1 cellular context compared by ENCODE assay signal in genomic region chr1:26838474-26839338, GRCh38.
A peak's percentile ranks its signal among the peaks of the same experiment; 100 is the strongest.
TF ChIP-seq lines count a peak whose summit lies in the region.

No MANE protein-coding gene starts in this region.

TF ChIP-seq in HepG2, 621 proteins besides CTCF, POLR2A, EP300 and RAD21 (continued from another document and continues in another):
- TF ChIP-seq, protein P1, sequence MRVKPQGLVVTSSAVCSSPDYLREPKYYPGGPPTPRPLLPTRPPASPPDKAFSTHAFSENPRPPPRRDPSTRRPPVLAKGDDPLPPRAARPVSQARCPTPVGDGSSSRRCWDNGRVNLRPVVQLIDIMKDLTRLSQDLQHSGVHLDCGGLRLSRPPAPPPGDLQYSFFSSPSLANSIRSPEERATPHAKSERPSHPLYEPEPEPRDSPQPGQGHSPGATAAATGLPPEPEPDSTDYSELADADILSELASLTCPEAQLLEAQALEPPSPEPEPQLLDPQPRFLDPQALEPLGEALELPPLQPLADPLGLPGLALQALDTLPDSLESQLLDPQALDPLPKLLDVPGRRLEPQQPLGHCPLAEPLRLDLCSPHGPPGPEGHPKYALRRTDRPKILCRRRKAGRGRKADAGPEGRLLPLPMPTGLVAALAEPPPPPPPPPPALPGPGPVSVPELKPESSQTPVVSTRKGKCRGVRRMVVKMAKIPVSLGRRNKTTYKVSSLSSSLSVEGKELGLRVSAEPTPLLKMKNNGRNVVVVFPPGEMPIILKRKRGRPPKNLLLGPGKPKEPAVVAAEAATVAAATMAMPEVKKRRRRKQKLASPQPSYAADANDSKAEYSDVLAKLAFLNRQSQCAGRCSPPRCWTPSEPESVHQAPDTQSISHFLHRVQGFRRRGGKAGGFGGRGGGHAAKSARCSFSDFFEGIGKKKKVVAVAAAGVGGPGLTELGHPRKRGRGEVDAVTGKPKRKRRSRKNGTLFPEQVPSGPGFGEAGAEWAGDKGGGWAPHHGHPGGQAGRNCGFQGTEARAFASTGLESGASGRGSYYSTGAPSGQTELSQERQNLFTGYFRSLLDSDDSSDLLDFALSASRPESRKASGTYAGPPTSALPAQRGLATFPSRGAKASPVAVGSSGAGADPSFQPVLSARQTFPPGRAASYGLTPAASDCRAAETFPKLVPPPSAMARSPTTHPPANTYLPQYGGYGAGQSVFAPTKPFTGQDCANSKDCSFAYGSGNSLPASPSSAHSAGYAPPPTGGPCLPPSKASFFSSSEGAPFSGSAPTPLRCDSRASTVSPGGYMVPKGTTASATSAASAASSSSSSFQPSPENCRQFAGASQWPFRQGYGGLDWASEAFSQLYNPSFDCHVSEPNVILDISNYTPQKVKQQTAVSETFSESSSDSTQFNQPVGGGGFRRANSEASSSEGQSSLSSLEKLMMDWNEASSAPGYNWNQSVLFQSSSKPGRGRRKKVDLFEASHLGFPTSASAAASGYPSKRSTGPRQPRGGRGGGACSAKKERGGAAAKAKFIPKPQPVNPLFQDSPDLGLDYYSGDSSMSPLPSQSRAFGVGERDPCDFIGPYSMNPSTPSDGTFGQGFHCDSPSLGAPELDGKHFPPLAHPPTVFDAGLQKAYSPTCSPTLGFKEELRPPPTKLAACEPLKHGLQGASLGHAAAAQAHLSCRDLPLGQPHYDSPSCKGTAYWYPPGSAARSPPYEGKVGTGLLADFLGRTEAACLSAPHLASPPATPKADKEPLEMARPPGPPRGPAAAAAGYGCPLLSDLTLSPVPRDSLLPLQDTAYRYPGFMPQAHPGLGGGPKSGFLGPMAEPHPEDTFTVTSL (CRISPR knock-in tag; IDR thresholded peaks at IDR 0.05; ENCODE audit: borderline replicate concordance), result no peak
- TF ChIP-seq DZIP1 (CRISPR knock-in tag; IDR thresholded peaks at IDR 0.05), result no peak
- no peak for TF ChIP-seq TAF1 (CRISPR knock-in tag; IDR thresholded peaks at IDR 0.05)
- 0 out of 2 replicates have a peak, but pooled peaks have one; percentile 31 for TF ChIP-seq RFXAP (CRISPR knock-in tag; IDR thresholded peaks at IDR 0.05; ENCODE audit: borderline replicate concordance)
- TF ChIP-seq KLF6 (CRISPR knock-in tag; IDR thresholded peaks at IDR 0.05), result 0 out of 2 replicates have a peak, but pooled peaks have one; percentile 46
- peak; percentile 49; the same call in 1 of the 2 replicates for TF ChIP-seq RCOR2 (CRISPR knock-in tag; IDR thresholded peaks at IDR 0.05)
- no peak for TF ChIP-seq TEF (CRISPR knock-in tag; IDR thresholded peaks at IDR 0.05)
- TF ChIP-seq ZKSCAN8 (CRISPR knock-in tag; IDR thresholded peaks at IDR 0.05; ENCODE audit: borderline replicate concordance), result peak; percentile 61; the same call in 1 of the 2 replicates
- TF ChIP-seq ATF5 (CRISPR knock-in tag; IDR thresholded peaks at IDR 0.05; ENCODE audit: low read depth), result no peak
- peak; percentile 63; the same call in 1 of the 2 replicates for TF ChIP-seq ZNF460 (CRISPR knock-in tag; IDR thresholded peaks at IDR 0.05; ENCODE audit: borderline replicate concordance)
- TF ChIP-seq ETV6 (CRISPR knock-in tag; conservative IDR thresholded peaks at IDR 0.05), result 0 out of 2 replicates have a peak, but pooled peaks have one; percentile 47
- TF ChIP-seq NKX3-1 (CRISPR knock-in tag; IDR thresholded peaks at IDR 0.05), result no peak
- no peak for TF ChIP-seq ZNF563 (CRISPR knock-in tag; IDR thresholded peaks at IDR 0.05)
- peak; percentile 71; the same call in 1 of the 2 replicates for TF ChIP-seq ZNF451 (CRISPR knock-in tag; IDR thresholded peaks at IDR 0.05)
- TF ChIP-seq ZBTB21 (CRISPR knock-in tag; IDR thresholded peaks at IDR 0.05), result no peak
- TF ChIP-seq TBX2 (CRISPR knock-in tag; IDR thresholded peaks at IDR 0.05; ENCODE audit: borderline replicate concordance), result peak; percentile 83
- no peak for TF ChIP-seq ZNF329 (CRISPR knock-in tag; IDR thresholded peaks at IDR 0.05; ENCODE audit: low read depth)
- TF ChIP-seq ZNF317 (CRISPR knock-in tag; IDR thresholded peaks at IDR 0.05), result 0 out of 2 replicates have a peak, but pooled peaks have one; percentile 31
- no peak for TF ChIP-seq SRF (IDR thresholded peaks at IDR 0.05; ENCODE audit: low read depth, low read length)
- TF ChIP-seq CENPBD1 (CRISPR knock-in tag; IDR thresholded peaks at IDR 0.05; ENCODE audit: borderline replicate concordance, low read depth), result no peak
- TF ChIP-seq PHF5A (CRISPR knock-in tag; IDR thresholded peaks at IDR 0.05; ENCODE audit: low read depth, unreplicated experiment), result no peak
- no peak for TF ChIP-seq NPAS2 (CRISPR knock-in tag; IDR thresholded peaks at IDR 0.05; ENCODE audit: borderline replicate concordance)
- TF ChIP-seq ZBTB38 (CRISPR knock-in tag; IDR thresholded peaks at IDR 0.05), result 0 out of 2 replicates have a peak, but pooled peaks have one; percentile 25
- no peak for TF ChIP-seq ZFP36 (IDR thresholded peaks at IDR 0.05; ENCODE audit: borderline replicate concordance, low read depth, low read length, partially characterized antibody)
- TF ChIP-seq ARID5B (CRISPR knock-in tag; IDR thresholded peaks at IDR 0.05), result peak; percentile 80
- TF ChIP-seq RAD51 (IDR thresholded peaks at IDR 0.05; ENCODE audit: borderline replicate concordance), result no peak
- TF ChIP-seq, protein P2, sequence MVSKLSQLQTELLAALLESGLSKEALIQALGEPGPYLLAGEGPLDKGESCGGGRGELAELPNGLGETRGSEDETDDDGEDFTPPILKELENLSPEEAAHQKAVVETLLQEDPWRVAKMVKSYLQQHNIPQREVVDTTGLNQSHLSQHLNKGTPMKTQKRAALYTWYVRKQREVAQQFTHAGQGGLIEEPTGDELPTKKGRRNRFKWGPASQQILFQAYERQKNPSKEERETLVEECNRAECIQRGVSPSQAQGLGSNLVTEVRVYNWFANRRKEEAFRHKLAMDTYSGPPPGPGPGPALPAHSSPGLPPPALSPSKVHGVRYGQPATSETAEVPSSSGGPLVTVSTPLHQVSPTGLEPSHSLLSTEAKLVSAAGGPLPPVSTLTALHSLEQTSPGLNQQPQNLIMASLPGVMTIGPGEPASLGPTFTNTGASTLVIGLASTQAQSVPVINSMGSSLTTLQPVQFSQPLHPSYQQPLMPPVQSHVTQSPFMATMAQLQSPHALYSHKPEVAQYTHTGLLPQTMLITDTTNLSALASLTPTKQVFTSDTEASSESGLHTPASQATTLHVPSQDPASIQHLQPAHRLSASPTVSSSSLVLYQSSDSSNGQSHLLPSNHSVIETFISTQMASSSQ (IDR thresholded peaks at IDR 0.05; ENCODE audit: low read depth), result no peak
- TF ChIP-seq, protein P2 (CRISPR knock-in tag; IDR thresholded peaks at IDR 0.05; ENCODE audit: borderline replicate concordance), result no peak
- 0 out of 2 replicates have a peak, but pooled peaks have one; percentile 49 for TF ChIP-seq HOXD1 (CRISPR knock-in tag; IDR thresholded peaks at IDR 0.05)
- TF ChIP-seq THAP11 (CRISPR knock-in tag; IDR thresholded peaks at IDR 0.05), result peak; percentile 33; the same call in 1 of the 2 replicates
- no peak for TF ChIP-seq ATM (IDR thresholded peaks at IDR 0.05; ENCODE audit: borderline replicate concordance)
- TF ChIP-seq GATAD2A (CRISPR knock-in tag; IDR thresholded peaks at IDR 0.05), result peak; percentile 72
- TF ChIP-seq ZNF251 (CRISPR knock-in tag; IDR thresholded peaks at IDR 0.05), result no peak
- no peak for TF ChIP-seq ZNF75D (CRISPR knock-in tag; IDR thresholded peaks at IDR 0.05; ENCODE audit: borderline replicate concordance)
- peak; percentile 88 for TF ChIP-seq RARA (CRISPR knock-in tag; IDR thresholded peaks at IDR 0.05)
- TF ChIP-seq ATF7-NPFF (CRISPR knock-in tag; IDR thresholded peaks at IDR 0.05; ENCODE audit: low read depth), result 0 out of 2 replicates have a peak, but pooled peaks have one; percentile 35
- TF ChIP-seq, protein P3, sequence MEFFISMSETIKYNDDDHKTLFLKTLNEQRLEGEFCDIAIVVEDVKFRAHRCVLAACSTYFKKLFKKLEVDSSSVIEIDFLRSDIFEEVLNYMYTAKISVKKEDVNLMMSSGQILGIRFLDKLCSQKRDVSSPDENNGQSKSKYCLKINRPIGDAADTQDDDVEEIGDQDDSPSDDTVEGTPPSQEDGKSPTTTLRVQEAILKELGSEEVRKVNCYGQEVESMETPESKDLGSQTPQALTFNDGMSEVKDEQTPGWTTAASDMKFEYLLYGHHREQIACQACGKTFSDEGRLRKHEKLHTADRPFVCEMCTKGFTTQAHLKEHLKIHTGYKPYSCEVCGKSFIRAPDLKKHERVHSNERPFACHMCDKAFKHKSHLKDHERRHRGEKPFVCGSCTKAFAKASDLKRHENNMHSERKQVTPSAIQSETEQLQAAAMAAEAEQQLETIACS (CRISPR knock-in tag; IDR thresholded peaks at IDR 0.05), result no peak
- TF ChIP-seq TEAD3 (CRISPR knock-in tag; optimal IDR thresholded peaks at IDR 0.05; ENCODE audit: borderline replicate concordance), result peak; percentile 82
- TF ChIP-seq ZNF484 (CRISPR knock-in tag; IDR thresholded peaks at IDR 0.05; ENCODE audit: borderline replicate concordance, low read depth), result no peak
- TF ChIP-seq ZNF362 (CRISPR knock-in tag; IDR thresholded peaks at IDR 0.05; ENCODE audit: borderline replicate concordance), result no peak
- TF ChIP-seq SRSF4 (IDR thresholded peaks at IDR 0.05; ENCODE audit: low read depth, low read length, poor library complexity, severe bottlenecking), result no peak
